ENCODE assay signal across 8 cellular contexts in the genomic region with DNA sequence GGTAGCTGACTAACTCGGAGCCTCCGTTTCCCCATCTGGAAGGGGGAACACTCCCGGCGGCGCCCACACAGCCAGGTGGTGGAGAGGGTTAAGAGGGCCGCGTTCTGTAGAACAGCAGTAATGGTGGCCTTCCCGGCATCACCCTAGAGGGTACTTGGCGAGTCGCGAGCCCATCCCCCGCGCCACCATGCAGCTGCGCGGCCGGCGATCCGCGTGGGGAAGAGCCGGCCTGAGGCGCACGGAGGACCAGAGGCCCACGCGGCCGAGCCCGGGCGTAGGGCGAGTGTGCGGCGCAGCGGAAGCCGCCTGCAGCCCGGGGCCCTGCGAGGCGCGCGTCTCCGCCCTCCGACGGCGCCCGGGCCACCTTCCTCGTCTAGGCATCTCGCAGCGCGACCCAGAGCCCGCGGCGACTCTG. TPM values are rescaled to one million over a fixed set of nuclear protein-coding genes. Genes with fewer than 3 reads are reported as not detected.
A peak's percentile ranks its signal among the peaks of the same experiment; 100 is the strongest.
DNase-seq lines count a peak whose midpoint lies in the region; ATAC-seq and TF ChIP-seq lines count a peak whose summit lies in the region.

No MANE protein-coding gene starts in this region.

- H3K27ac ChIP-seq in HUES64 (ENCODE audit: low read depth, low read length) (peak overlapping the region; percentile 87), esophagus squamous epithelium (peak overlapping the region; percentile 92 to 96 (median 94))

- H3K9me3 ChIP-seq in HUES64 (ENCODE audit: insufficient read depth, low read depth, low read length) (no peaks in the 10 kb centered on the region), esophagus squamous epithelium (no peaks in the 10 kb centered on the region), neuron (ENCODE audit: low read length) (no peaks in the 10 kb centered on the region)

- peak; percentile 40 for ATAC-seq in GM21423 (IDR thresholded peaks at IDR 0.05; ENCODE audit: unreplicated experiment)
- no peak for ATAC-seq in GM21367 (IDR thresholded peaks at IDR 0.05; ENCODE audit: unreplicated experiment)

- DNase-seq in D341Med (ENCODE audit: low spot score) (peak; percentile 70), activated T-cell treated with anti-CD3 and anti-CD28 coated beads for 1 hour (ENCODE audit: low read depth) (peak; percentile 22), esophagus squamous epithelium (lab: John Stamatoyannopoulos, UW) (no peak), ureter (ENCODE audit: low spot score) (peak; percentile 60)

- peak overlapping the region; percentile 94 for H3K9ac ChIP-seq in HUES64 (ENCODE audit: low read depth, low read length)

- H3K4me1 ChIP-seq in HUES64 (ENCODE audit: insufficient read depth, low read length): peaks cover 47% of the 10 kb centered on the region
- H3K4me1 ChIP-seq in esophagus squamous epithelium: peaks cover 36 to 65% (median 44%) of the 10 kb centered on the region in 3 donors
- peaks cover 30% of the 10 kb centered on the region for H3K4me1 ChIP-seq in neuron (ENCODE audit: insufficient read depth, low read length)

- peak overlapping the region; percentile 76 for H2AFZ ChIP-seq in neuron (ENCODE audit: low read depth, low read length)

- intact Hi-C loops in esophagus squamous epithelium (cut with DNase I): no loop called here

- H3K36me3 ChIP-seq in HUES64 (ENCODE audit: insufficient read depth, low read length) (peaks cover 9% of the 10 kb centered on the region), esophagus squamous epithelium (peaks cover 0 to 9% (median 0%) of the 10 kb centered on the region in 3 donors), neuron (ENCODE audit: insufficient read depth, low read length) (no peaks in the 10 kb centered on the region)

- H3K27me3 ChIP-seq in HUES64 (ENCODE audit: insufficient read depth, low read length) (no peaks in the 10 kb centered on the region), esophagus squamous epithelium (no peaks in the 10 kb centered on the region), neuron (ENCODE audit: insufficient read depth, low read length) (no peaks in the 10 kb centered on the region)

- TF ChIP-seq CTCF in esophagus squamous epithelium (IDR thresholded peaks at IDR 0.05): no peak

- H3K4me3 ChIP-seq in HUES64 (ENCODE audit: low read length) (peak overlapping the region; percentile 96), esophagus squamous epithelium (peak overlapping the region; percentile 74 to 99 (median 94)), neuron (ENCODE audit: low read length) (peak overlapping the region; percentile 69)

- WGBS in HUES64: under 1% methylated on average over 49 of the region's 49 CpGs
- WGBS in esophagus squamous epithelium, 2 donors: 0% methylated on average over 4 of the region's 49 CpGs; no CpG with 5 or more reads in 1 of the 2 donors

- TF ChIP-seq POLR2A in esophagus squamous epithelium (IDR thresholded peaks at IDR 0.05): no peak

RNA-seq across cellular contexts. Expression of gene TKT, which starts 0.5 kb away (rescaled TPM):
- polyA plus RNA-seq in HUES64 (2013, experiment 1 of 2): 729 TPM
- polyA plus RNA-seq in HUES64 (2013, experiment 2 of 2): 799 TPM
- 100 to 1,000 TPM; 497 to 698 (median 627) TPM for total RNA-seq in esophagus squamous epithelium
- 194 TPM for total RNA-seq in ureter
